ENCODE assay signal across 8 cellular contexts in genomic region chr12:89352242-89352491, GRCh38. TPM values are rescaled to one million over a fixed set of nuclear protein-coding genes. Genes with fewer than 3 reads are reported as not detected.
DNase-seq lines count a peak whose midpoint lies in the region; ATAC-seq and TF ChIP-seq lines count a peak whose summit lies in the region.

No MANE protein-coding gene starts in this region.

- TF ChIP-seq POLR2A in right lobe of liver (IDR thresholded peaks at IDR 0.05) (peak; percentile 100), upper lobe of left lung (IDR thresholded peaks at IDR 0.05) (peak in 2 of 4 donors; percentile 72 to 79)

- intact Hi-C loops in right lobe of liver (cut with DNase I), result loop anchor here in 1 of 2 donors (5.0 kb wide), 1 partner anchor 185 kb away; no protein-coding TSS in a partner anchor

- DNase-seq in activated T-cell treated with anti-CD3 and anti-CD28 coated beads, Interleukin-2, amount 50 U/mL, for 72 hours, result no peak
- DNase-seq in activated T-cell treated with anti-CD3 and anti-CD28 coated beads for 4 hours, result no peak
- DNase-seq in adipocyte (ENCODE audit: low read depth), result no peak
- no peak for DNase-seq in right lobe of liver
- DNase-seq in upper lobe of left lung, result no peak
- no peak for DNase-seq in SK-N-DZ (ENCODE audit: low spot score)
- DNase-seq in glomerular visceral epithelial cell (ENCODE audit: extremely low spot score), result no peak
- no peak for DNase-seq in putamen (ENCODE audit: low spot score)

- no peak for TF ChIP-seq EP300 in upper lobe of left lung (IDR thresholded peaks at IDR 0.05)

- H3K27ac ChIP-seq in right lobe of liver, result peak overlapping the region; percentile 95 to 99 (median 98)
- H3K27ac ChIP-seq in upper lobe of left lung, result peak overlapping the region; percentile 96 to 100 (median 99)

- TF ChIP-seq CTCF in right lobe of liver (IDR thresholded peaks at IDR 0.05) (no peak), upper lobe of left lung (IDR thresholded peaks at IDR 0.05) (no peak)

- peak overlapping the region; percentile 96 for H3K27ac Mint-ChIP-seq in activated T-cell treated with anti-CD3 and anti-CD28 coated beads, Interleukin-2, amount 50 U/mL, for 72 hours

- H3K4me1 ChIP-seq in adipocyte (ENCODE audit: control insufficient read depth, insufficient read depth, low read length), result peaks cover 43% of the 10 kb centered on the region
- peaks cover 0 to 39% (median 17%) of the 10 kb centered on the region in 4 donors for H3K4me1 ChIP-seq in right lobe of liver
- peaks cover 22 to 66% (median 33%) of the 10 kb centered on the region in 4 donors for H3K4me1 ChIP-seq in upper lobe of left lung

- no peaks in the 10 kb centered on the region for H3K9me3 ChIP-seq in adipocyte (ENCODE audit: control insufficient read depth, low read length)
- H3K9me3 ChIP-seq in right lobe of liver, result no peaks in the 10 kb centered on the region
- H3K9me3 ChIP-seq in upper lobe of left lung, result no peaks in the 10 kb centered on the region

- no peaks in the 10 kb centered on the region for H3K9me3 Mint-ChIP-seq in activated T-cell treated with anti-CD3 and anti-CD28 coated beads, Interleukin-2, amount 50 U/mL, for 72 hours

- H3K36me3 Mint-ChIP-seq in activated T-cell treated with anti-CD3 and anti-CD28 coated beads, Interleukin-2, amount 50 U/mL, for 72 hours (ENCODE audit: insufficient read depth in 2 of 2), result peaks cover 27 to 37% of the 10 kb centered on the region in 2 donors

- H3K27me3 Mint-ChIP-seq in activated T-cell treated with anti-CD3 and anti-CD28 coated beads, Interleukin-2, amount 50 U/mL, for 72 hours (ENCODE audit: low read depth), result peaks cover 11% of the 10 kb centered on the region

- peak overlapping the region; percentile 98 for H3K9ac ChIP-seq in adipocyte (ENCODE audit: low read length)

- H3K4me1 Mint-ChIP-seq in activated T-cell treated with anti-CD3 and anti-CD28 coated beads, Interleukin-2, amount 50 U/mL, for 72 hours (ENCODE audit: low read depth), result peaks cover 53% of the 10 kb centered on the region

- H3K36me3 ChIP-seq in adipocyte (ENCODE audit: control insufficient read depth, insufficient read depth, low read length, severe bottlenecking) (peaks cover 31% of the 10 kb centered on the region), right lobe of liver (peaks cover 0 to 12% (median 0%) of the 10 kb centered on the region in 4 donors), upper lobe of left lung (peaks cover 0 to 25% (median 8%) of the 10 kb centered on the region in 4 donors)

- no peak for ATAC-seq in activated T-cell treated with anti-CD3 and anti-CD28 coated beads, Interleukin-2, amount 50 U/mL, for 72 hours (replicated peaks in 1 of 2)
- no peak for ATAC-seq in right lobe of liver
- ATAC-seq in upper lobe of left lung (ENCODE audit: low FRiP score in 2 of 2), result no peak

- H3K4me3 ChIP-seq in adipocyte (ENCODE audit: low read length), result peak overlapping the region; percentile 93
- peak overlapping the region; percentile 87 to 88 (median 88) for H3K4me3 ChIP-seq in right lobe of liver
- H3K4me3 ChIP-seq in upper lobe of left lung, result peak overlapping the region; percentile 62 to 85 (median 74)

- WGBS in right lobe of liver (ENCODE audit: insufficient coverage, low coverage, low lambda C conversion rate, missing lambda C conversion rate), result 1% methylated on average over 10 of the region's 10 CpGs
- WGBS in upper lobe of left lung, 2 donors, result 0 to 1% methylated on average over 10 of the region's 10 CpGs

- H3K4me3 Mint-ChIP-seq in activated T-cell treated with anti-CD3 and anti-CD28 coated beads, Interleukin-2, amount 50 U/mL, for 72 hours, result peak overlapping the region; percentile 97

- H3K27me3 ChIP-seq in adipocyte (replicated peaks; ENCODE audit: control insufficient read depth, insufficient read depth, low read length) (no peaks in the 10 kb centered on the region), right lobe of liver (no peaks in the 10 kb centered on the region), upper lobe of left lung (no peaks in the 10 kb centered on the region)

RNA-seq across cellular contexts. Expression of gene DUSP6, which starts 0.1 kb away (rescaled TPM):
- total RNA-seq in activated T-cell treated with anti-CD3 and anti-CD28 coated beads, Interleukin-2, amount 50 U/mL, for 72 hours, result 100 to 1,000 TPM; 115 to 182 TPM
- 100 to 1,000 TPM in 2 of 6 experiments, 10 to 100 TPM in 4; 24.3 to 139 (median 50.4) TPM for total RNA-seq in right lobe of liver
- total RNA-seq in upper lobe of left lung, result 100 to 1,000 TPM in 2 of 6 donors, 10 to 100 TPM in 4; 18.4 to 236 (median 86.0) TPM
- polyA plus RNA-seq in SK-N-DZ (2014; cell fraction: cytosol; rRNA removed), result 0.02 and 0.35 TPM in 2 replicates
- polyA plus RNA-seq in SK-N-DZ (2014; cell fraction: nucleus; rRNA removed), result 0.67 and 1.4 TPM in 2 replicates
